In the genomic region with DNA sequence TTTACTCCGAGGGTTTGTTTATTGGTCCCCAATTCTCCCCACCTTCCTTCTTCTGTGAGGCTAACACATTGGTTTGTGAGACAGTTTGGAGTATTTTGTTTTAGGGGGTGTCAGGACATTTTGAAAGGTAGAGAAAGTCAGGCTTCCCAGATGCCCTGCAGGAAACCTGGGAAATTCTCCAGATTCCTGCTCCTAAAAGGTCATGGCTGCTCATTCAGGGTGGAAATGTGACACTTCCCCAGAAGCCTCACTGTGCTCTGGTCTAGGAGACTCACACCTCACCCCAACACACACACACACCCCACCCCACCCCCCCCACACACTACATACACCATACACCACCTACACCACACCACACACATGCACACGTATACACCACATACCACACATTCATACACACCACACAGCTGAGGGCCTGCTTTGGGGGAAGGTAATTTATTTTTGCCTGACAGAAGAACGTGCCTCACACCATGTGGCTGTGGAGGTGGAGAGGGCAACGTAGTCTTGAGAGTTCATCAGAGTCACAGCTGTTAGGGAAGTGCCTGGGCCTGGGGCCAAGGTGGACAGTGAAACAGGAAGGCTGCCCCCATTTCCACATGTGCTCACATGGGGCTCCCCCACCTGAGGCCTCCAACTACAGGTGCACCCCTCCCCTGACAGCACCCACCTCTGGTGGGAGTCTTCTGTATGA, we compare ENCODE assay signal across 9 cellular contexts. TPM values are rescaled to one million over a fixed set of nuclear protein-coding genes. Genes with fewer than 3 reads are reported as not detected.
DNase-seq lines count a peak whose midpoint lies in the region; ATAC-seq and TF ChIP-seq lines count a peak whose summit lies in the region.
"Had no signal": no experiment of that assay in that cellular context is flagged by ENCODE, and none has a peak within 500 bp of the region (broad histone marks: within the 10 kb centered on the region; RNA-seq: fewer than 3 reads in every experiment).

No MANE protein-coding gene starts in this region.

- WGBS in mesodermal cell (ENCODE audit: insufficient coverage in 2 of 2), 2 experiments = 58% methylated on average over 2 of the region's 4 CpGs; no CpG with 5 or more reads in 1 of the 2 experiments
- WGBS in prostate gland = 46% methylated on average over 4 of the region's 4 CpGs

- H3K9me3 ChIP-seq in ascending aorta (no peaks in the 10 kb centered on the region), mesodermal cell (ENCODE audit: control insufficient read depth, low read length) (no peaks in the 10 kb centered on the region), prostate gland (no peaks in the 10 kb centered on the region)
- H3K9me3 ChIP-seq: thyroid gland had no signal

- no peak for TF ChIP-seq CTCF in ascending aorta (IDR thresholded peaks at IDR 0.05)
- no peak for TF ChIP-seq CTCF in prostate gland (IDR thresholded peaks at IDR 0.05)

- no peak overlapping the region for H3K4me3 ChIP-seq in ascending aorta
- H3K4me3 ChIP-seq in mesodermal cell (ENCODE audit: extremely low read depth, insufficient read depth, low read length, poor library complexity, severe bottlenecking) = no peak overlapping the region
- H3K4me3 ChIP-seq in prostate gland = no peak overlapping the region
- H3K4me3 ChIP-seq: thyroid gland had no signal

- peak; percentile 50 for ATAC-seq in HG03521 (IDR thresholded peaks at IDR 0.05; ENCODE audit: unreplicated experiment)

- intact Hi-C loops in ascending aorta (cut with DNase I) = no loop called here
- intact Hi-C loops in prostate gland (cut with DNase I) = no loop called here

- H3K4me1 ChIP-seq in ascending aorta (peaks cover 14 to 27% of the 10 kb centered on the region in 2 donors), mesodermal cell (ENCODE audit: control insufficient read depth, insufficient read depth, low read length, poor library complexity, severe bottlenecking) (peaks cover 43% of the 10 kb centered on the region), prostate gland (replicated peaks) (no peaks in the 10 kb centered on the region)

- H3K27ac ChIP-seq in ascending aorta (peak overlapping the region; percentile 14 to 43), mesodermal cell (ENCODE audit: low read depth, low read length, severe bottlenecking) (peak overlapping the region; percentile 86), prostate gland (peak overlapping the region in 1 of 2 donors; percentile 5)

- H3K27me3 ChIP-seq in ascending aorta (no peaks in the 10 kb centered on the region), prostate gland (replicated peaks; ENCODE audit: insufficient read depth) (no peaks in the 10 kb centered on the region)
- H3K27me3 ChIP-seq: thyroid gland had no signal

- DNase-seq in NCI-H2029 treated with DMSO at 0.1 percent for 48 hours (lab: John Stamatoyannopoulos, UW) (peak; percentile 21), NCI-H2029 (lab: John Stamatoyannopoulos, UW) (no peak), ascending aorta (ENCODE audit: low spot score in 2 of 2) (no peak), prostate gland (ENCODE audit: low spot score) (no peak), OCI-M2 (lab: John Stamatoyannopoulos, UW; ENCODE audit: unreplicated experiment) (no peak), NCI-H1417 (lab: John Stamatoyannopoulos, UW) (no peak)

- TF ChIP-seq POLR2A in prostate gland (IDR thresholded peaks at IDR 0.05) = no peak

- H3K36me3 ChIP-seq in ascending aorta = no peaks in the 10 kb centered on the region
- H3K36me3 ChIP-seq in mesodermal cell (ENCODE audit: control insufficient read depth, insufficient read depth, low read length) = peaks cover under 1% of the 10 kb centered on the region
- H3K36me3 ChIP-seq in prostate gland = no peaks in the 10 kb centered on the region
- H3K36me3 ChIP-seq: thyroid gland had no signal

RNA-seq across cellular contexts. Expression of gene LIMD1, which starts 40.4 kb away (rescaled TPM):
- total RNA-seq in ascending aorta = 36.8 TPM
- polyA plus RNA-seq in mesodermal cell (2013, experiment 1 of 2) = 14.0 TPM
- 8.5 TPM for polyA plus RNA-seq in mesodermal cell (2013, experiment 2 of 2)
- total RNA-seq in prostate gland = 10 to 100 TPM; 34.2 to 40.2 TPM
